ENCODE assay signal across 8 cellular contexts in the genomic region with DNA sequence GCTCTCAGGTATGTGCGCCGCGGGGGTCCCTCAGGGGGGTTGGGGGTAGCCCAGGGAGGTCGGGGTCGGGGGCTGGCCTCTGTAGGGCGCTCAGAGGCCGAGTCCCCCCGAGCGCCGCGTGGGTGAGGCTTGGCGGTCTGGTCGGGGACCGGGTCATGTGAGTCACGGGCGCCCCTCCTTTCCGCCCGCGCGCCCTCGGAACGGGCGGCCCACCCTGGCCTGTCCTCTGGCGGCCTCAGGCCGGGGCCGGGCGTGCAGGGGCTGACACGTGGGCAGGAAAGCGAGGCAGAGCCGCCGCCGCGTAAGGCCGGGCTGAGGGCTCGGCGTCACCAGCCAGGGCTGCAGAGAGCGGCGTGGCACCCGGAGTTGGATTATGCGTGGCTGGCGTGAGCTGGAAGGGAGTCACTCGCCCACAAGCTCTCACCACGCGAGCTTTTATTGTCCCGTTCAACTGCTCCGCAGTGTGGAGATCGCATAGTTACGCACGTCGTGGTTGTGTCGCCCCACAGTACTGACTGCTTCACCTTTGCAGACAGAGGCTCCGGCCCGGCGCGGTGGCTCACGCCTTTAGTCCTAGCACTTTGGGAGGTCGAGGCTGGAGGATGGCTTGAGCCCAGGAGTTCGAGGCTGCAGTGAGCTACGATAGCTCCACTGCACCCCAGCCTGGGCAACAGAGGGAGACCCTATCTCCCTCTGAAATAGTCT. TPM values are rescaled to one million over a fixed set of nuclear protein-coding genes. Genes with fewer than 3 reads are reported as not detected.
A peak's percentile ranks its signal among the peaks of the same experiment; 100 is the strongest.
DNase-seq lines count a peak whose midpoint lies in the region; ATAC-seq, FAIRE-seq and TF ChIP-seq lines count a peak whose summit lies in the region.

No MANE protein-coding gene starts in this region.

- H3K4me2 ChIP-seq in A549: peak overlapping the region; percentile 91

- peak; percentile 55 to 88 for DNase-seq in A549 (ENCODE audit: low read depth in 1 of 2, low spot score in 1 of 2)
- DNase-seq in NCI-H526 treated with DMSO at 0.1 percent for 48 hours (lab: John Stamatoyannopoulos, UW): peak; percentile 16
- peak; percentile 59 to 71 for DNase-seq in activated CD8-positive, alpha-beta memory T cell treated with anti-CD3 and anti-CD28 coated beads for 4 hours (ENCODE audit: low read depth in 2 of 2)
- DNase-seq in effector memory CD8-positive, alpha-beta T cell: peak; percentile 82 to 84 (median 83)
- peak; percentile 95 for DNase-seq in mesenteric fat pad (ENCODE audit: low spot score)
- DNase-seq in stimulated activated CD8-positive, alpha-beta memory T cell treated with anti-CD3 and anti-CD28 coated beads, Interleukin-15, amount 100 ng/mL, for 4 hours (ENCODE audit: low read depth in 2 of 2): peak; percentile 59 to 79

- TF ChIP-seq POLR2A in A549 (IDR thresholded peaks at IDR 0.05; ENCODE audit: low read length): peak; percentile 71

- H3K4me3 Mint-ChIP-seq in effector memory CD8-positive, alpha-beta T cell: peak overlapping the region; percentile 80 to 86

- CTCF ChIA-PET in A549 (lab: Yijun Ruan, JAX): interaction anchor here (0.7 to 2.1 kb wide), 6 partner anchors 13 to 157 kb away, joined by 3 to 9 read pairs (median 3); no protein-coding TSS in a partner anchor

- H3K27ac ChIP-seq in A549: peak overlapping the region; percentile 95 to 97

- FAIRE-seq in A549 (lab: Jason Lieb, UNC): no peak

- no peaks in the 10 kb centered on the region for H3K9me3 ChIP-seq in A549

- peak overlapping the region; percentile 87 to 92 for H3K27ac Mint-ChIP-seq in effector memory CD8-positive, alpha-beta T cell

- no peak for TF ChIP-seq CTCF in A549 (IDR thresholded peaks at IDR 0.05)

- peaks cover 28 to 38% of the 10 kb centered on the region in 2 donors for H3K4me1 Mint-ChIP-seq in effector memory CD8-positive, alpha-beta T cell (ENCODE audit: low read depth in 2 of 2)

- ATAC-seq in A549: peak; percentile 73 to 87
- ATAC-seq in GM18511 (IDR thresholded peaks at IDR 0.05; ENCODE audit: unreplicated experiment): peak; percentile 65
- ATAC-seq in HG02981 (IDR thresholded peaks at IDR 0.05; ENCODE audit: unreplicated experiment): peak; percentile 43
- peak; percentile 71 for ATAC-seq in effector memory CD8-positive, alpha-beta T cell (replicated peaks)

- no peak for TF ChIP-seq EP300 in A549 (IDR thresholded peaks at IDR 0.05)

- 0% methylated on average over 20 of the region's 59 CpGs for WGBS in A549 (ENCODE audit: missing lambda C conversion rate)

- no peaks in the 10 kb centered on the region for H3K27me3 Mint-ChIP-seq in effector memory CD8-positive, alpha-beta T cell

- H3K4me1 ChIP-seq in A549: peaks cover 30% of the 10 kb centered on the region

- peak overlapping the region; percentile 92 for H3K4me3 ChIP-seq in A549

- peaks cover 51% of the 10 kb centered on the region for H3K36me3 Mint-ChIP-seq in effector memory CD8-positive, alpha-beta T cell (ENCODE audit: insufficient read depth)

- POLR2A ChIA-PET in A549 (lab: Yijun Ruan, JAX): interaction anchor here (0.9 to 2.0 kb wide), 7 partner anchors 9 to 135 kb away, joined by 3 to 9 read pairs (median 5); no protein-coding TSS in a partner anchor

- TF ChIP-seq RAD21 in A549 (conservative IDR thresholded peaks at IDR 0.05 in 1 of 2, IDR thresholded peaks at IDR 0.05 in 1 of 2): peak in 1 of 2 experiments; percentile 20; a peak in 2 of 5 replicates

- no peaks in the 10 kb centered on the region for H3K9me3 Mint-ChIP-seq in effector memory CD8-positive, alpha-beta T cell

TF ChIP-seq in A549, 52 proteins besides CTCF, POLR2A, EP300 and RAD21 (continues in another document):
- no peak for TF ChIP-seq CBX8 (IDR thresholded peaks at IDR 0.05)
- no peak for TF ChIP-seq EHMT2 (IDR thresholded peaks at IDR 0.05; ENCODE audit: low read depth)
- no peak for TF ChIP-seq FOXS1 (CRISPR knock-in tag; IDR thresholded peaks at IDR 0.05)
- no peak for TF ChIP-seq SREBF2 (IDR thresholded peaks at IDR 0.05)
- TF ChIP-seq MAFK (IDR thresholded peaks at IDR 0.05; ENCODE audit: partially characterized antibody): no peak
- TF ChIP-seq HOXA7 (CRISPR knock-in tag; IDR thresholded peaks at IDR 0.05): no peak
- no peak for TF ChIP-seq NR3C1 (IDR thresholded peaks at IDR 0.05)
- TF ChIP-seq FOSB (CRISPR knock-in tag; IDR thresholded peaks at IDR 0.05): no peak
- no peak for TF ChIP-seq GATA3 (IDR thresholded peaks at IDR 0.05; ENCODE audit: borderline replicate concordance)
- no peak for TF ChIP-seq HEYL (CRISPR knock-in tag; IDR thresholded peaks at IDR 0.05)
- no peak for TF ChIP-seq KDM1A (IDR thresholded peaks at IDR 0.05; ENCODE audit: low read depth)
- TF ChIP-seq MAZ (IDR thresholded peaks at IDR 0.05; ENCODE audit: borderline replicate concordance, low read depth, low read length): no peak
- TF ChIP-seq, protein P1, sequence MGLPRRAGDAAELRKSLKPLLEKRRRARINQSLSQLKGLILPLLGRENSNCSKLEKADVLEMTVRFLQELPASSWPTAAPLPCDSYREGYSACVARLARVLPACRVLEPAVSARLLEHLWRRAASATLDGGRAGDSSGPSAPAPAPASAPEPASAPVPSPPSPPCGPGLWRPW (IDR thresholded peaks at IDR 0.05): no peak
- TF ChIP-seq NFE2L2 (conservative IDR thresholded peaks at IDR 0.05; ENCODE audit: low read length): no peak
- no peak for TF ChIP-seq ZSCAN20 (CRISPR knock-in tag; IDR thresholded peaks at IDR 0.05)
- no peak for TF ChIP-seq KDM5A (IDR thresholded peaks at IDR 0.05)
- TF ChIP-seq ZNF302 (CRISPR knock-in tag; IDR thresholded peaks at IDR 0.05): no peak
- TF ChIP-seq, protein P2, sequence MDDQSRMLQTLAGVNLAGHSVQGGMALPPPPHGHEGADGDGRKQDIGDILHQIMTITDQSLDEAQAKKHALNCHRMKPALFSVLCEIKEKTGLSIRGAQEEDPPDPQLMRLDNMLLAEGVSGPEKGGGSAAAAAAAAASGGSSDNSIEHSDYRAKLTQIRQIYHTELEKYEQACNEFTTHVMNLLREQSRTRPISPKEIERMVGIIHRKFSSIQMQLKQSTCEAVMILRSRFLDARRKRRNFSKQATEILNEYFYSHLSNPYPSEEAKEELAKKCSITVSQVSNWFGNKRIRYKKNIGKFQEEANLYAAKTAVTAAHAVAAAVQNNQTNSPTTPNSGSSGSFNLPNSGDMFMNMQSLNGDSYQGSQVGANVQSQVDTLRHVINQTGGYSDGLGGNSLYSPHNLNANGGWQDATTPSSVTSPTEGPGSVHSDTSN (IDR thresholded peaks at IDR 0.05): no peak; the same call in 1 of the 2 replicates
- TF ChIP-seq, protein P3, sequence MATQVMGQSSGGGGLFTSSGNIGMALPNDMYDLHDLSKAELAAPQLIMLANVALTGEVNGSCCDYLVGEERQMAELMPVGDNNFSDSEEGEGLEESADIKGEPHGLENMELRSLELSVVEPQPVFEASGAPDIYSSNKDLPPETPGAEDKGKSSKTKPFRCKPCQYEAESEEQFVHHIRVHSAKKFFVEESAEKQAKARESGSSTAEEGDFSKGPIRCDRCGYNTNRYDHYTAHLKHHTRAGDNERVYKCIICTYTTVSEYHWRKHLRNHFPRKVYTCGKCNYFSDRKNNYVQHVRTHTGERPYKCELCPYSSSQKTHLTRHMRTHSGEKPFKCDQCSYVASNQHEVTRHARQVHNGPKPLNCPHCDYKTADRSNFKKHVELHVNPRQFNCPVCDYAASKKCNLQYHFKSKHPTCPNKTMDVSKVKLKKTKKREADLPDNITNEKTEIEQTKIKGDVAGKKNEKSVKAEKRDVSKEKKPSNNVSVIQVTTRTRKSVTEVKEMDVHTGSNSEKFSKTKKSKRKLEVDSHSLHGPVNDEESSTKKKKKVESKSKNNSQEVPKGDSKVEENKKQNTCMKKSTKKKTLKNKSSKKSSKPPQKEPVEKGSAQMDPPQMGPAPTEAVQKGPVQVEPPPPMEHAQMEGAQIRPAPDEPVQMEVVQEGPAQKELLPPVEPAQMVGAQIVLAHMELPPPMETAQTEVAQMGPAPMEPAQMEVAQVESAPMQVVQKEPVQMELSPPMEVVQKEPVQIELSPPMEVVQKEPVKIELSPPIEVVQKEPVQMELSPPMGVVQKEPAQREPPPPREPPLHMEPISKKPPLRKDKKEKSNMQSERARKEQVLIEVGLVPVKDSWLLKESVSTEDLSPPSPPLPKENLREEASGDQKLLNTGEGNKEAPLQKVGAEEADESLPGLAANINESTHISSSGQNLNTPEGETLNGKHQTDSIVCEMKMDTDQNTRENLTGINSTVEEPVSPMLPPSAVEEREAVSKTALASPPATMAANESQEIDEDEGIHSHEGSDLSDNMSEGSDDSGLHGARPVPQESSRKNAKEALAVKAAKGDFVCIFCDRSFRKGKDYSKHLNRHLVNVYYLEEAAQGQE (IDR thresholded peaks at IDR 0.05): peak; percentile 22; the same call in 1 of the 2 replicates
- TF ChIP-seq RARB (CRISPR knock-in tag; IDR thresholded peaks at IDR 0.05): no peak
- TF ChIP-seq, protein P4, sequence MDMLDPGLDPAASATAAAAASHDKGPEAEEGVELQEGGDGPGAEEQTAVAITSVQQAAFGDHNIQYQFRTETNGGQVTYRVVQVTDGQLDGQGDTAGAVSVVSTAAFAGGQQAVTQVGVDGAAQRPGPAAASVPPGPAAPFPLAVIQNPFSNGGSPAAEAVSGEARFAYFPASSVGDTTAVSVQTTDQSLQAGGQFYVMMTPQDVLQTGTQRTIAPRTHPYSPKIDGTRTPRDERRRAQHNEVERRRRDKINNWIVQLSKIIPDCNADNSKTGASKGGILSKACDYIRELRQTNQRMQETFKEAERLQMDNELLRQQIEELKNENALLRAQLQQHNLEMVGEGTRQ (IDR thresholded peaks at IDR 0.05): peak; percentile 74
- no peak for TF ChIP-seq CHD2 (IDR thresholded peaks at IDR 0.05; ENCODE audit: low read length, partially characterized antibody)
- no peak for TF ChIP-seq HOXB13 (CRISPR knock-in tag; IDR thresholded peaks at IDR 0.05; ENCODE audit: low read depth)
- TF ChIP-seq CHD4 (IDR thresholded peaks at IDR 0.05; ENCODE audit: borderline replicate concordance): no peak
- TF ChIP-seq BHLHE40 (IDR thresholded peaks at IDR 0.05; ENCODE audit: low read depth, low read length): no peak

RNA-seq across cellular contexts. Expression of a gene that starts 0.4 kb away (rescaled TPM):
- polyA plus RNA-seq in A549 (2011; rRNA removed) (39.9 and 45.4 TPM in 2 replicates), A549 (2017; fragmentation: RNase III; extraction: RNeasy Plus Mini Kit Qiagen cat#74134 plus additional on column Dnase treatment) (22.9 to 25.4 TPM (median 24.4 TPM) in 3 replicates)
- polyA plus RNA-seq in A549 (2012; cell fraction: cytosol; rRNA removed): 7.3 and 8.5 TPM in 2 replicates
- 4.6 and 6.5 TPM in 2 replicates for polyA plus RNA-seq in A549 (2012; cell fraction: nucleus; rRNA removed)
- polyA minus RNA-seq in A549 (2011; rRNA and poly(A)+ RNA removed): 11.0 and 13.9 TPM in 2 replicates
- 33.0 TPM for total RNA-seq in mesenteric fat pad

RNA-seq across cellular contexts. Expression of a gene that starts 0.8 kb away (rescaled TPM):
- polyA plus RNA-seq in A549 (2011; rRNA removed) (117 and 118 TPM in 2 replicates), A549 (2017; fragmentation: RNase III; extraction: RNeasy Plus Mini Kit Qiagen cat#74134 plus additional on column Dnase treatment) (71.6 to 74.4 TPM (median 72.7 TPM) in 3 replicates)
- polyA plus RNA-seq in A549 (2012; cell fraction: cytosol; rRNA removed): 37.9 and 43.4 TPM in 2 replicates
- polyA plus RNA-seq in A549 (2012; cell fraction: nucleus; rRNA removed): 31.6 and 38.5 TPM in 2 replicates
- 71.5 and 74.9 TPM in 2 replicates for polyA minus RNA-seq in A549 (2011; rRNA and poly(A)+ RNA removed)
- 127 TPM for total RNA-seq in mesenteric fat pad

Comparison
In these comparisons a context has a peak if more than half of its experiments do, and no peak if none do; other contexts are left out.
1. Peak in every context shown above with its lines: DNase-seq, ATAC-seq, H3K4me3 ChIP-seq and H3K27ac ChIP-seq.
2. DNase-seq: peak in every context shown above with its lines; median percentile 95 in mesenteric fat pad; 83 in effector memory CD8-positive, alpha-beta T cell; 72 in A549; 69 in stimulated activated CD8-positive, alpha-beta memory T cell treated with anti-CD3 and anti-CD28 coated beads, Interleukin-15, amount 100 ng/mL, for 4 hours; 65 in activated CD8-positive, alpha-beta memory T cell treated with anti-CD3 and anti-CD28 coated beads for 4 hours; 16 in NCI-H526 treated with DMSO at 0.1 percent for 48 hours.